1 cellular context compared by ENCODE assay signal in genomic region chr2:168801961-168802824, GRCh38.
TF ChIP-seq lines count a peak whose summit lies in the region.

Gene NOSTRIN (plus strand): TSS chr2:168802637. CDS start chr2:168802647, 10 bp downstream.

TF ChIP-seq in K562, 482 proteins besides CTCF, POLR2A, EP300 and RAD21 (continued from another document and continues in another):
- TF ChIP-seq IRF9 (tag; IDR thresholded peaks at IDR 0.05) (no peak), SNRNP70 (optimal IDR thresholded peaks at IDR 0.05; ENCODE audit: low read depth, low read length) (no peak), FOSL1 (tag; conservative IDR thresholded peaks at IDR 0.05) (no peak), POLR2H (tag; IDR thresholded peaks at IDR 0.05; ENCODE audit: low read depth) (peak; percentile 34), HOMEZ (CRISPR knock-in tag; IDR thresholded peaks at IDR 0.05) (no peak), CSDE1 (IDR thresholded peaks at IDR 0.05) (no peak; a peak in 1 of 4 replicates), ZNF592 (IDR thresholded peaks at IDR 0.05) (peak; percentile 74), ZNF655 (CRISPR knock-in tag; IDR thresholded peaks at IDR 0.05) (no peak), NFXL1 (CRISPR knock-in tag; IDR thresholded peaks at IDR 0.05) (peak; percentile 64; the same call in 1 of the 2 replicates), NFIC (IDR thresholded peaks at IDR 0.05) (peak; percentile 14), STAG1 (CRISPR knock-in tag; IDR thresholded peaks at IDR 0.05; ENCODE audit: borderline replicate concordance) (no peak), ZNF830 (CRISPR knock-in tag; IDR thresholded peaks at IDR 0.05) (0 out of 2 replicates have a peak, but pooled peaks have one; percentile 35), BRD9 (IDR thresholded peaks at IDR 0.05; ENCODE audit: low read depth, partially characterized antibody) (peak; percentile 88), TAF15 (IDR thresholded peaks at IDR 0.05; ENCODE audit: low read depth, low read length) (no peak), RNF2 (IDR thresholded peaks at IDR 0.05) (no peak), FOXM1 (IDR thresholded peaks at IDR 0.05; ENCODE audit: low read depth) (no peak), FOXM1 (CRISPR knock-in tag; IDR thresholded peaks at IDR 0.05; ENCODE audit: low read depth) (no peak), ARID2 (IDR thresholded peaks at IDR 0.05) (no peak), SAP30 (IDR thresholded peaks at IDR 0.05; ENCODE audit: borderline replicate concordance, insufficient read depth, low read depth, low read length, poor library complexity, severe bottlenecking) (no peak), E2F8 (IDR thresholded peaks at IDR 0.05; ENCODE audit: low read depth, partially characterized antibody) (no peak), CHD2 (IDR thresholded peaks at IDR 0.05; ENCODE audit: low read depth, low read length) (no peak), RREB1 (CRISPR knock-in tag; IDR thresholded peaks at IDR 0.05) (peak; percentile 15; the same call in 1 of the 2 replicates), YBX1 (IDR thresholded peaks at IDR 0.05) (no peak), NKRF (IDR thresholded peaks at IDR 0.05; ENCODE audit: borderline replicate concordance) (no peak), ZNF445 (CRISPR knock-in tag; IDR thresholded peaks at IDR 0.05; ENCODE audit: low read depth) (no peak), KAT7 (CRISPR knock-in tag; IDR thresholded peaks at IDR 0.05; ENCODE audit: borderline replicate concordance) (no peak), MED1 (CRISPR knock-in tag; IDR thresholded peaks at IDR 0.05; ENCODE audit: borderline replicate concordance) (no peak), ETV1 (tag; conservative IDR thresholded peaks at IDR 0.05; ENCODE audit: low read depth) (peak; percentile 57; the same call in 1 of the 2 replicates), U2AF1 (optimal IDR thresholded peaks at IDR 0.05; ENCODE audit: low read depth, low read length) (no peak), THRB (CRISPR knock-in tag; conservative IDR thresholded peaks at IDR 0.05) (0 out of 2 replicates have a peak, but pooled peaks have one; percentile 25), SETDB1 (IDR thresholded peaks at IDR 0.05; ENCODE audit: low read length) (no peak), ZBTB33 (CRISPR knock-in tag; IDR thresholded peaks at IDR 0.05) (0 out of 2 replicates have a peak, but pooled peaks have one; percentile 36), POLR2G (IDR thresholded peaks at IDR 0.05; ENCODE audit: low read depth, low read length) (no peak), PTTG1 (tag; IDR thresholded peaks at IDR 0.05; ENCODE audit: low read depth) (no peak), ZKSCAN8 (CRISPR knock-in tag; IDR thresholded peaks at IDR 0.05) (no peak; the same call in 1 of the 2 replicates), MEF2D (tag; conservative IDR thresholded peaks at IDR 0.05; ENCODE audit: low read depth) (no peak), RBM15 (IDR thresholded peaks at IDR 0.05; ENCODE audit: insufficient read depth, low read length) (no peak), CBX1 (IDR thresholded peaks at IDR 0.05; ENCODE audit: low read depth) (no peak)
